ENCODE assay signal across 1 cellular context in the genomic region with DNA sequence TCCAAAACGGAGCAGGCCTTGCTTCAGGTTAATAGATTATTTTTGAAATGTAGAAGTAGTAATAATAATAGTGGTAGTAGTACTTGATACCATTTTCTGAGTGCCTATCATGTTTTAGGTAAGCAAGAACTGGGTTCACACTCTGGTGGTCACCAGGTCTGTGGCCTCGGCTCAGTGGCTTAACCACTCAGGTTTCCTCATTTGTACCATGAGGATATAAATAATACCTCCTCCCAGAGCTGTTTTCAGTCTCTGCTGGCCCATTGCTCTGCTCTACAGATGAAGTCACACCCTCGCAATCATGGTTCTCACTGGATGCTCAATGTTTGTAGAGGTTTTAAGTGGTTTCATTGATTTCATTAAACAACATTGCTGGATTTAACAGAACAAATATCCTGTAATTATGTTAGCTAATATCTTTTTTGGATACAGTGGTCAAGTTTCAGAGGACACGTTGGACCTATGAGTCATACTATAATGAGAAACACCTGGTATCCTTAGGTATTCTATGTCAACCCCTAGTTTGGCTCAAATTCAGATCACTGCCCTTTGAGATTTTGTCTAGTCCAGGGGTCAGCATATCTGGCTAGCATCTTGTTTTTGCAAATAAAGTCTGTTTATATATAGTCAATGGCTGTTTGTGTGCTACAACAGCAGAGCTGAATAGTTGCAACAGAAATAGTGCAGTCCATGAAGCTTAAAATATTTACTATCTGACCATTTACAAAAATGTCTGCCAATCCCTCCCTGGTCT.
TF ChIP-seq lines count a peak whose summit lies in the region.

No MANE protein-coding gene starts in this region.

TF ChIP-seq in SK-N-SH, 30 proteins besides CTCF, POLR2A, EP300 and RAD21 (continued from another document):
- TF ChIP-seq FOSL2 (IDR thresholded peaks at IDR 0.05; ENCODE audit: borderline replicate concordance, low read depth) = peak; percentile 81
- no peak for TF ChIP-seq MXI1 (IDR thresholded peaks at IDR 0.05; ENCODE audit: low read depth, low read length)
- TF ChIP-seq RXRA (IDR thresholded peaks at IDR 0.05; ENCODE audit: borderline replicate concordance, low read depth) = peak; percentile 56; the same call in 1 of the 2 replicates
- TF ChIP-seq FOXM1 (IDR thresholded peaks at IDR 0.05; ENCODE audit: low read depth) = 0 out of 2 replicates have a peak, but pooled peaks have one; percentile 27
- no peak for TF ChIP-seq MEF2A (IDR thresholded peaks at IDR 0.05; ENCODE audit: borderline replicate concordance, low read depth)
- no peak for TF ChIP-seq SIN3A (IDR thresholded peaks at IDR 0.05; ENCODE audit: borderline replicate concordance, low read depth, low read length)
- TF ChIP-seq, protein P1, sequence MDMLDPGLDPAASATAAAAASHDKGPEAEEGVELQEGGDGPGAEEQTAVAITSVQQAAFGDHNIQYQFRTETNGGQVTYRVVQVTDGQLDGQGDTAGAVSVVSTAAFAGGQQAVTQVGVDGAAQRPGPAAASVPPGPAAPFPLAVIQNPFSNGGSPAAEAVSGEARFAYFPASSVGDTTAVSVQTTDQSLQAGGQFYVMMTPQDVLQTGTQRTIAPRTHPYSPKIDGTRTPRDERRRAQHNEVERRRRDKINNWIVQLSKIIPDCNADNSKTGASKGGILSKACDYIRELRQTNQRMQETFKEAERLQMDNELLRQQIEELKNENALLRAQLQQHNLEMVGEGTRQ (IDR thresholded peaks at IDR 0.05; ENCODE audit: borderline replicate concordance, low read depth, low read length) = no peak
- TF ChIP-seq TAF1 (IDR thresholded peaks at IDR 0.05; ENCODE audit: borderline replicate concordance, low read depth, low read length) = no peak
- TF ChIP-seq POLR2AphosphoS5 (IDR thresholded peaks at IDR 0.05; ENCODE audit: low read depth, low read length) = peak; percentile 68
- TF ChIP-seq EZH2phosphoT487 (IDR thresholded peaks at IDR 0.05; ENCODE audit: borderline replicate concordance, low read depth) = no peak
- TF ChIP-seq, protein P2, sequence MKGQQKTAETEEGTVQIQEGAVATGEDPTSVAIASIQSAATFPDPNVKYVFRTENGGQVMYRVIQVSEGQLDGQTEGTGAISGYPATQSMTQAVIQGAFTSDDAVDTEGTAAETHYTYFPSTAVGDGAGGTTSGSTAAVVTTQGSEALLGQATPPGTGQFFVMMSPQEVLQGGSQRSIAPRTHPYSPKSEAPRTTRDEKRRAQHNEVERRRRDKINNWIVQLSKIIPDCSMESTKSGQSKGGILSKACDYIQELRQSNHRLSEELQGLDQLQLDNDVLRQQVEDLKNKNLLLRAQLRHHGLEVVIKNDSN (IDR thresholded peaks at IDR 0.05; ENCODE audit: borderline replicate concordance, low read depth) = no peak
- peak; percentile 94 for TF ChIP-seq TCF12 (IDR thresholded peaks at IDR 0.05)
- TF ChIP-seq, protein P3, sequence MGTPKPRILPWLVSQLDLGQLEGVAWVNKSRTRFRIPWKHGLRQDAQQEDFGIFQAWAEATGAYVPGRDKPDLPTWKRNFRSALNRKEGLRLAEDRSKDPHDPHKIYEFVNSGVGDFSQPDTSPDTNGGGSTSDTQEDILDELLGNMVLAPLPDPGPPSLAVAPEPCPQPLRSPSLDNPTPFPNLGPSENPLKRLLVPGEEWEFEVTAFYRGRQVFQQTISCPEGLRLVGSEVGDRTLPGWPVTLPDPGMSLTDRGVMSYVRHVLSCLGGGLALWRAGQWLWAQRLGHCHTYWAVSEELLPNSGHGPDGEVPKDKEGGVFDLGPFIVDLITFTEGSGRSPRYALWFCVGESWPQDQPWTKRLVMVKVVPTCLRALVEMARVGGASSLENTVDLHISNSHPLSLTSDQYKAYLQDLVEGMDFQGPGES (IDR thresholded peaks at IDR 0.05; ENCODE audit: low read depth, low read length) = no peak
- TF ChIP-seq, protein P4, sequence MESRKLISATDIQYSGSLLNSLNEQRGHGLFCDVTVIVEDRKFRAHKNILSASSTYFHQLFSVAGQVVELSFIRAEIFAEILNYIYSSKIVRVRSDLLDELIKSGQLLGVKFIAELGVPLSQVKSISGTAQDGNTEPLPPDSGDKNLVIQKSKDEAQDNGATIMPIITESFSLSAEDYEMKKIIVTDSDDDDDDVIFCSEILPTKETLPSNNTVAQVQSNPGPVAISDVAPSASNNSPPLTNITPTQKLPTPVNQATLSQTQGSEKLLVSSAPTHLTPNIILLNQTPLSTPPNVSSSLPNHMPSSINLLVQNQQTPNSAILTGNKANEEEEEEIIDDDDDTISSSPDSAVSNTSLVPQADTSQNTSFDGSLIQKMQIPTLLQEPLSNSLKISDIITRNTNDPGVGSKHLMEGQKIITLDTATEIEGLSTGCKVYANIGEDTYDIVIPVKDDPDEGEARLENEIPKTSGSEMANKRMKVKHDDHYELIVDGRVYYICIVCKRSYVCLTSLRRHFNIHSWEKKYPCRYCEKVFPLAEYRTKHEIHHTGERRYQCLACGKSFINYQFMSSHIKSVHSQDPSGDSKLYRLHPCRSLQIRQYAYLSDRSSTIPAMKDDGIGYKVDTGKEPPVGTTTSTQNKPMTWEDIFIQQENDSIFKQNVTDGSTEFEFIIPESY (IDR thresholded peaks at IDR 0.05; ENCODE audit: borderline replicate concordance, low read depth) = no peak
- TF ChIP-seq JUND (IDR thresholded peaks at IDR 0.05) = peak; percentile 83
